1 cellular context compared by ENCODE assay signal in genomic region chr1:23168462-23169218, GRCh38.
TF ChIP-seq lines count a peak whose summit lies in the region.

Gene LUZP1 (minus strand): TSS chr1:23168856.

TF ChIP-seq in HEK293, 187 proteins besides CTCF, POLR2A, EP300 and RAD21 (continued from another document and continues in another):
- TF ChIP-seq ZNF692 (tag by site-specific recombination; IDR thresholded peaks at IDR 0.05) (peak; percentile 65; the same call in 1 of the 2 replicates), ZNF529 (tag by site-specific recombination; IDR thresholded peaks at IDR 0.05; ENCODE audit: insufficient replicate concordance) (no peak), OSR2 (tag by site-specific recombination; IDR thresholded peaks at IDR 0.05) (0 out of 2 replicates have a peak, but pooled peaks have one; percentile 23), ZBTB21 (tag by site-specific recombination; IDR thresholded peaks at IDR 0.05) (peak; percentile 57), ZNF830 (tag by site-specific recombination; IDR thresholded peaks at IDR 0.05; ENCODE audit: low read depth) (no peak), ZNF629 (tag by site-specific recombination; IDR thresholded peaks at IDR 0.05) (peak; percentile 82), ZEB2 (tag by site-specific recombination; IDR thresholded peaks at IDR 0.05) (peak; percentile 27), ZNF660 (tag by site-specific recombination; IDR thresholded peaks at IDR 0.05) (peak; percentile 73), KLF8 (tag by site-specific recombination; IDR thresholded peaks at IDR 0.05) (peak; percentile 78), ZNF792 (tag by site-specific recombination; IDR thresholded peaks at IDR 0.05) (0 out of 2 replicates have a peak, but pooled peaks have one; percentile 24), KLF9 (tag by site-specific recombination; IDR thresholded peaks at IDR 0.05; ENCODE audit: low read depth) (peak; percentile 69; the same call in 1 of the 2 replicates), ZNF324 (tag by site-specific recombination; IDR thresholded peaks at IDR 0.05) (peak; percentile 42; the same call in 1 of the 2 replicates), ZNF416 (tag by site-specific recombination; IDR thresholded peaks at IDR 0.05) (no peak), ZBTB8A (tag by site-specific recombination; IDR thresholded peaks at IDR 0.05) (peak; percentile 92), ZNF548 (tag by site-specific recombination; IDR thresholded peaks at IDR 0.05) (no peak), ZNF398 (tag by site-specific recombination; IDR thresholded peaks at IDR 0.05) (peak; percentile 96), ZBTB26 (tag by site-specific recombination; optimal IDR thresholded peaks at IDR 0.05) (peak; percentile 87), ZFP69B (tag by site-specific recombination; IDR thresholded peaks at IDR 0.05) (peak; percentile 43; the same call in 1 of the 2 replicates), ZNF335 (tag by site-specific recombination; conservative IDR thresholded peaks at IDR 0.05) (peak; percentile 84), ZSCAN30 (tag by site-specific recombination; IDR thresholded peaks at IDR 0.05) (peak; percentile 85), KLF1 (tag by site-specific recombination; IDR thresholded peaks at IDR 0.05) (no peak), ZSCAN16 (tag by site-specific recombination; IDR thresholded peaks at IDR 0.05) (0 out of 2 replicates have a peak, but pooled peaks have one; percentile 52), BCL11B (tag by site-specific recombination; IDR thresholded peaks at IDR 0.05; ENCODE audit: low read depth) (peak; percentile 42; the same call in 1 of the 2 replicates), ZBTB20 (tag by site-specific recombination; IDR thresholded peaks at IDR 0.05) (peak; percentile 94), ZNF785 (tag by site-specific recombination; IDR thresholded peaks at IDR 0.05) (peak; percentile 67), ZBTB11 (tag by site-specific recombination; conservative IDR thresholded peaks at IDR 0.05; ENCODE audit: low read depth) (peak; percentile 74), ZFHX2 (tag by site-specific recombination; conservative IDR thresholded peaks at IDR 0.05) (0 out of 2 replicates have a peak, but pooled peaks have one; percentile 7), ZBTB17 (tag by site-specific recombination; IDR thresholded peaks at IDR 0.05) (peak; percentile 65), ZNF501 (tag by site-specific recombination; IDR thresholded peaks at IDR 0.05) (peak; percentile 46; the same call in 1 of the 2 replicates), KLF16 (tag by site-specific recombination; IDR thresholded peaks at IDR 0.05) (peak; percentile 38; the same call in 1 of the 2 replicates), PRDM4 (tag by site-specific recombination; IDR thresholded peaks at IDR 0.05) (0 out of 2 replicates have a peak, but pooled peaks have one; percentile 35), IKZF3 (tag by site-specific recombination; IDR thresholded peaks at IDR 0.05) (peak; percentile 92), TRIM28 (IDR thresholded peaks at IDR 0.05; ENCODE audit: borderline replicate concordance, low read length) (0 out of 2 replicates have a peak, but pooled peaks have one; percentile 35), ZNF366 (tag by site-specific recombination; conservative IDR thresholded peaks at IDR 0.05) (no peak), WT1 (tag by site-specific recombination; IDR thresholded peaks at IDR 0.05) (0 out of 2 replicates have a peak, but pooled peaks have one; percentile 21), ZNF76 (tag by site-specific recombination; IDR thresholded peaks at IDR 0.05; ENCODE audit: borderline replicate concordance, low read depth) (peak; percentile 76; the same call in 1 of the 2 replicates), ZNF391 (tag by site-specific recombination; IDR thresholded peaks at IDR 0.05; ENCODE audit: borderline replicate concordance, low read depth) (peak; percentile 80), ZNF596 (tag by site-specific recombination; IDR thresholded peaks at IDR 0.05) (no peak), PRDM1 (tag by site-specific recombination; IDR thresholded peaks at IDR 0.05) (peak; percentile 59; the same call in 1 of the 2 replicates), SP3 (tag by site-specific recombination; IDR thresholded peaks at IDR 0.05) (peak; percentile 83), FEZF1 (tag by site-specific recombination; IDR thresholded peaks at IDR 0.05) (no peak), ZBTB48 (tag by site-specific recombination; IDR thresholded peaks at IDR 0.05) (peak; percentile 65), PRDM10 (tag by site-specific recombination; IDR thresholded peaks at IDR 0.05) (peak; percentile 95), ZNF174 (tag by site-specific recombination; IDR thresholded peaks at IDR 0.05) (no peak), ZBTB10 (tag by site-specific recombination; IDR thresholded peaks at IDR 0.05) (peak; percentile 54; the same call in 1 of the 2 replicates), ZNF791 (tag by site-specific recombination; IDR thresholded peaks at IDR 0.05) (0 out of 2 replicates have a peak, but pooled peaks have one; percentile 44)
